In the genomic region with DNA sequence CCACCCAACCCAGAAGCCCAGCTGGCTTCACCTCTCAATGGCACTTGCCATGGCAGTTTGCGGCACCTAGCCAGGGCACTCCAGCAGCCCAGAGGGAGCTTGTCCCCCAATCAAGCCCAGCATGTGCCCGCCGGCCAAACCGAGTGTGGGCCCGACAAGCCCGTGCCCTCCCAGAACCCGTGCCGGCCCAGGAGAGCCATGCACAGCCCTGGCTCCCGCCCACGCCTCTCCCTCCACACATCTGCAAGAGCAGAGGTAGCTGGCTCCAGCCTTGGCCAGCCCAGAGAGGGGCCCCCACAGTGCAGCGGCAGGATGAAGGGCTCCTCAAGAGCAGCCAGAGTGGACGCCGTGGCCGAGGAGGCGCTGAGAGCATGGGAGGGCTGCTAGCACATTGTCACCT, we compare ENCODE assay signal across 25 cellular contexts.
"Had no signal": no experiment of that assay in that cellular context is flagged by ENCODE, and none has a peak within 500 bp of the region (broad histone marks: within the 10 kb centered on the region; RNA-seq: fewer than 3 reads in every experiment).

No MANE protein-coding gene starts in this region.

- H3K4me2 ChIP-seq: SK-N-SH had no signal

- H3K27ac ChIP-seq: SJSA1 had no signal

- ATAC-seq: activated CD8-positive, alpha-beta T cell treated with anti-CD3 and anti-CD28 coated beads for 36 hours; activated naive CD8-positive, alpha-beta T cell treated with anti-CD3 and anti-CD28 coated beads, Interleukin-2, amount 50 U/mL, for 24 hours; Panc1 had no signal

- H3K9me3 ChIP-seq: SJSA1, SK-N-SH had no signal

- H3K9ac ChIP-seq: SK-N-SH had no signal

- FAIRE-seq: bronchial epithelial cell, TTC549 had no signal

- H3K27me3 ChIP-seq: SJSA1 had no signal

- H3K4me3 ChIP-seq: SJSA1 had no signal

- DNase-seq: activated CD4-positive, alpha-beta T cell treated with anti-CD3 and anti-CD28 coated beads, Interleukin-2, amount 10 ng/mL, durations not matched to agents 24 days and 14 days; activated CD4-positive, alpha-beta T cell treated with anti-CD3 and anti-CD28 coated beads, Interleukin-2, amount 50 U/mL, for 4 hours; activated CD8-positive, alpha-beta T cell treated with anti-CD3 and anti-CD28 coated beads for 36 hours; activated naive CD4-positive, alpha-beta T cell treated with anti-CD3 and anti-CD28 coated beads, Interleukin-2, amount 10 ng/mL, durations not matched to agents 7 days and 5 days; activated naive CD8-positive, alpha-beta T cell treated with anti-CD3 and anti-CD28 coated beads, Interleukin-2, amount 50 U/mL, for 24 hours; activated T-cell treated with anti-CD3 and anti-CD28 coated beads, Interleukin-2, amount 50 U/mL, for 24 hours; anterior cingulate cortex; central memory CD4-positive, alpha-beta T cell; Karpas-422; KBM-7; NCI-H1105; NCI-H1417 treated with DMSO at 0.1 percent for 48 hours; NCI-H187 treated with DMSO at 0.1 percent for 48 hours; NCI-H2081; NCI-H2171 treated with DMSO at 0.1 percent for 48 hours; NCI-H2227 treated with DMSO at 0.1 percent for 48 hours; NCI-H446; NCI-H510A treated with DMSO at 0.1 percent for 48 hours; NCI-H69; SHP77 treated with DMSO at 0.1 percent for 48 hours; SK-N-SH had no signal

- H3K4me1 ChIP-seq: SJSA1 had no signal

- H3K36me3 ChIP-seq: SJSA1 had no signal
